In the genomic region with DNA sequence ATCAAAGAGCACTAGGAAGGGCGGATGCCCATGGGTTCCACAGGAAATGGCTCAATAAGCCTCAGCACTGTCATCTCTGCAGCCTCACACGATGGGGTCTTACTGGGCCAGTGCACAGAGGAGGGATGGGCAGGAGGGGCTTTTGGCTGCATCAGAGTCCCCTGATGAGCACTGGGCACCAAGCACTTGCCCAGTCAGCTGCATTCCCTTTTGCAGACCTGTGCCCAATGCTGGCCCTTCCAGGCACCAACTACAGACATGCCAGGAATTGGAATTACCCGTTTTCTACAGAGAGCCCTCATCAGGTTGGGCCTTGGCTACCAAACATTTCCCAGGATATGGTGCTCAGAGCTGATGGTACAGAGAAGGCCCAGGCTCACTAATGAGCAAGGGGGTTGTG, we compare ENCODE assay signal across 17 cellular contexts.
A peak's percentile ranks its signal among the peaks of the same experiment; 100 is the strongest.
DNase-seq lines count a peak whose midpoint lies in the region; ATAC-seq and TF ChIP-seq lines count a peak whose summit lies in the region.
"Had no signal": no experiment of that assay in that cellular context is flagged by ENCODE, and none has a peak within 500 bp of the region (broad histone marks: within the 10 kb centered on the region; RNA-seq: fewer than 3 reads in every experiment).

No MANE protein-coding gene starts in this region.

- 94% methylated on average over 3 of the region's 3 CpGs for WGBS in mesenchymal stem cell
- 83 to 84% methylated on average over 3 of the region's 3 CpGs for WGBS in sigmoid colon, 2 donors
- 52 to 65% methylated on average over 2 of the region's 3 CpGs for WGBS in esophagus squamous epithelium, 2 donors

- H2BK5ac ChIP-seq in mesenchymal stem cell (ENCODE audit: low read depth, low read length, poor library complexity, severe bottlenecking): no peak overlapping the region

- no peak overlapping the region for H4K91ac ChIP-seq in mesenchymal stem cell (ENCODE audit: low read length)

- peak overlapping the region; percentile 33 to 81 (median 73) for H3K4me2 ChIP-seq in BLaER1 treated with 17β-estradiol and CSF1 and Interleukin-3, amounts not matched to agents 10 nM and 100 nM
- H3K4me2 ChIP-seq in mesenchymal stem cell (ENCODE audit: low read length, poor library complexity, severe bottlenecking): no peak overlapping the region

- no peaks in the 10 kb centered on the region for H3K79me1 ChIP-seq in mesenchymal stem cell (replicated peaks; ENCODE audit: low read length, poor library complexity, severe bottlenecking)

- peak overlapping the region; percentile 3 for H4K8ac ChIP-seq in mesenchymal stem cell (ENCODE audit: low read length)

- TF ChIP-seq CTCF in sigmoid colon (IDR thresholded peaks at IDR 0.05): no peak
- no peak for TF ChIP-seq CTCF in esophagus squamous epithelium (IDR thresholded peaks at IDR 0.05)

- no peak for TF ChIP-seq EP300 in sigmoid colon (IDR thresholded peaks at IDR 0.05)

- peaks cover 24 to 38% (median 32%) of the 10 kb centered on the region in 10 experiments for H3K4me1 ChIP-seq in BLaER1 treated with 17β-estradiol and CSF1 and Interleukin-3, amounts not matched to agents 10 nM and 100 nM
- H3K4me1 ChIP-seq in mesenchymal stem cell (ENCODE audit: control insufficient read depth, insufficient read depth, low read depth, low read length) (no peaks in the 10 kb centered on the region), sigmoid colon (no peaks in the 10 kb centered on the region), esophagus squamous epithelium (peaks cover 0 to 20% (median 0%) of the 10 kb centered on the region in 3 donors)
- H3K4me1 ChIP-seq: BE2C had no signal

- H2BK12ac ChIP-seq in mesenchymal stem cell (ENCODE audit: low read length in 2 of 2): no peak overlapping the region

- DNase-seq in NCI-H226 (peak; percentile 0), mesenchymal stem cell (no peak), sigmoid colon (peak; percentile 24), esophagus squamous epithelium (lab: John Stamatoyannopoulos, UW) (no peak)
- DNase-seq: ACHN; BE2C; Calu3; CD4-positive, alpha-beta memory T cell; DMS79 treated with DMSO at 0.1 percent for 48 hours; GF-D8; GOT3; H7; HFFc6 had no signal

- H3K14ac ChIP-seq in mesenchymal stem cell (ENCODE audit: low read length in 2 of 2): no peak overlapping the region

- H3K4ac ChIP-seq in mesenchymal stem cell (ENCODE audit: low read depth in 1 of 2, low read length in 2 of 2): no peak overlapping the region

- intact Hi-C loops in sigmoid colon (cut with DNase I): no loop called here
- intact Hi-C loops in esophagus squamous epithelium (cut with DNase I): no loop called here

- TF ChIP-seq POLR2A in sigmoid colon (IDR thresholded peaks at IDR 0.05) (no peak), esophagus squamous epithelium (IDR thresholded peaks at IDR 0.05) (no peak)

- H2AK5ac ChIP-seq in mesenchymal stem cell (ENCODE audit: low read length, severe bottlenecking): no peak overlapping the region

- no peak for ATAC-seq in HG02852 (IDR thresholded peaks at IDR 0.05; ENCODE audit: unreplicated experiment)
- ATAC-seq in HG03196 (IDR thresholded peaks at IDR 0.05; ENCODE audit: unreplicated experiment): no peak
- ATAC-seq: HCT116 had no signal

- H2BK15ac ChIP-seq in mesenchymal stem cell (ENCODE audit: low read depth, poor library complexity, severe bottlenecking): no peak overlapping the region

- H3K18ac ChIP-seq in mesenchymal stem cell (ENCODE audit: low read depth in 1 of 2, low read length in 2 of 2): no peak overlapping the region

- H2BK120ac ChIP-seq in mesenchymal stem cell (ENCODE audit: low read depth, low read length): no peak overlapping the region

- H3K23ac ChIP-seq in mesenchymal stem cell (ENCODE audit: low read length in 2 of 2): no peak overlapping the region

- H3K36me3 ChIP-seq in BLaER1 treated with 17β-estradiol and CSF1 and Interleukin-3, amounts not matched to agents 10 nM and 100 nM: no peaks in the 10 kb centered on the region
- H3K36me3 ChIP-seq in mesenchymal stem cell (ENCODE audit: control insufficient read depth in 1 of 2, insufficient read depth in 2 of 2, low read depth in 1 of 2, low read length in 2 of 2) (peaks cover 0 to 2% of the 10 kb centered on the region in 2 experiments), sigmoid colon (no peaks in the 10 kb centered on the region), esophagus squamous epithelium (no peaks in the 10 kb centered on the region)
- H3K36me3 ChIP-seq: BE2C had no signal

- H3K27ac ChIP-seq in BLaER1 treated with 17β-estradiol and CSF1 and Interleukin-3, amounts not matched to agents 10 nM and 100 nM: 0 out of 22 replicates have a peak overlapping the region, but pooled peaks of 1 of the 11 experiments have one; percentile 21
- H3K27ac ChIP-seq in mesenchymal stem cell (ENCODE audit: low read length, poor library complexity, severe bottlenecking) (no peak overlapping the region), sigmoid colon (no peak overlapping the region), esophagus squamous epithelium (no peak overlapping the region)

- no peak overlapping the region for H2AFZ ChIP-seq in mesenchymal stem cell (ENCODE audit: low read depth, low read length)

- H4K20me1 ChIP-seq in BLaER1 treated with 17β-estradiol and CSF1 and Interleukin-3, amounts not matched to agents 10 nM and 100 nM: no peaks in the 10 kb centered on the region; a peak in 1 of 22 replicates

- no peak overlapping the region for H3K9ac ChIP-seq in BLaER1 treated with 17β-estradiol and CSF1 and Interleukin-3, amounts not matched to agents 10 nM and 100 nM
- no peak overlapping the region for H3K9ac ChIP-seq in mesenchymal stem cell (ENCODE audit: low read length)

- no peaks in the 10 kb centered on the region for H3K27me3 ChIP-seq in BLaER1 treated with 17β-estradiol and CSF1 and Interleukin-3, amounts not matched to agents 10 nM and 100 nM
- H3K27me3 ChIP-seq in mesenchymal stem cell (ENCODE audit: control insufficient read depth in 1 of 2, insufficient read depth in 1 of 2, low read length in 2 of 2) (peaks cover 4 to 44% of the 10 kb centered on the region in 2 experiments), sigmoid colon (no peaks in the 10 kb centered on the region), esophagus squamous epithelium (no peaks in the 10 kb centered on the region)
- H3K27me3 ChIP-seq: BE2C had no signal

- 0 out of 22 replicates have a peak, but pooled peaks cover 0 to 1% (median 0%) of the 10 kb centered on the region in 11 experiments for H3K9me3 ChIP-seq in BLaER1 treated with 17β-estradiol and CSF1 and Interleukin-3, amounts not matched to agents 10 nM and 100 nM (replicated peaks in 1 of 11)
- H3K9me3 ChIP-seq in mesenchymal stem cell (ENCODE audit: control insufficient read depth, low read length) (no peaks in the 10 kb centered on the region), sigmoid colon (no peaks in the 10 kb centered on the region), esophagus squamous epithelium (no peaks in the 10 kb centered on the region)
- H3K9me3 ChIP-seq: BE2C had no signal

- no peak overlapping the region for H3K4me3 ChIP-seq in BLaER1 treated with 17β-estradiol and CSF1 and Interleukin-3, amounts not matched to agents 10 nM and 100 nM
- no peak overlapping the region for H3K4me3 ChIP-seq in mesenchymal stem cell (ENCODE audit: insufficient read depth in 1 of 2, low read depth in 1 of 2, low read length in 2 of 2)
- H3K4me3 ChIP-seq in sigmoid colon: no peak overlapping the region
- H3K4me3 ChIP-seq in esophagus squamous epithelium: no peak overlapping the region

Comparison
In these comparisons a context has a peak if more than half of its experiments do, and no peak if none do; other contexts are left out.
1. DNase-seq: peak in NCI-H226 (single experiment) and sigmoid colon (single experiment); none in mesenchymal stem cell (single experiment) and esophagus squamous epithelium (single experiment).